In the genomic region with DNA sequence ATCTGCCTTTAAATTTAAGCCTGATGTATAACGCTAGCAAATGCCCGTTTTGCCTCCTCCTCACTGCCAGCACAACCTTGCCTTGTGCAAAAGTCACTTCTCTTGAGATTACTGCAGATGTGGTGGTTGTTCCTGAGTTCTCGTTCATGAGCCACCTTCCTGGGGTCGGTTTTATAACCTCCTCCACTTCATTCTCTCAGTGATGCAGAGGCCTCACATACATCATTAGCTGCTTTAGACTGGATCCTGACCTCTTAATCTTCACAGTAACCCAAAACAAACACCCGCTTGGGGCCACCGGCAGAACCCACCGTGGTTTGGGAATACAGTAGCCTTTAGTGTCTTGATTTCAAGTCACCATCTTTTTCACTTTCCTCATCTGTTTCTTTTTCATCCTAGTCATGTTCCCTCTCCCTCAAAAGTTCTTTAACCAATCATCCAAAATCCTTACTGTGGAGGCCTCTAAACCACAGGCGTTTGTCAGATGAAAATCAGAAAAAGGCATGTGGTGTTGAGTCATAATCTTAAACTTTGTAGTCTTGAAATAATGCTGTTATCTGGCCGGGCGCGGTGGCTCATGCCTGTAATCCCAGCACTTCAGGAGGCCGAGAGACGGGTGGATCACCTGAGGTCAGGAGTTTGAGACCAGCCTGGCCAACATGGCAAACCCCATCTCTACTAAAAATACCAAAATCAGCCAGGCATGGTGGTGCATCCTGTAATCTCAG, we compare ENCODE assay signal across 1 cellular context.
TF ChIP-seq lines count a peak whose summit lies in the region.

No MANE protein-coding gene starts in this region.

TF ChIP-seq in HCT116, 20 proteins besides CTCF, POLR2A, EP300 and RAD21 (continued from another document):
- TF ChIP-seq, protein P1, sequence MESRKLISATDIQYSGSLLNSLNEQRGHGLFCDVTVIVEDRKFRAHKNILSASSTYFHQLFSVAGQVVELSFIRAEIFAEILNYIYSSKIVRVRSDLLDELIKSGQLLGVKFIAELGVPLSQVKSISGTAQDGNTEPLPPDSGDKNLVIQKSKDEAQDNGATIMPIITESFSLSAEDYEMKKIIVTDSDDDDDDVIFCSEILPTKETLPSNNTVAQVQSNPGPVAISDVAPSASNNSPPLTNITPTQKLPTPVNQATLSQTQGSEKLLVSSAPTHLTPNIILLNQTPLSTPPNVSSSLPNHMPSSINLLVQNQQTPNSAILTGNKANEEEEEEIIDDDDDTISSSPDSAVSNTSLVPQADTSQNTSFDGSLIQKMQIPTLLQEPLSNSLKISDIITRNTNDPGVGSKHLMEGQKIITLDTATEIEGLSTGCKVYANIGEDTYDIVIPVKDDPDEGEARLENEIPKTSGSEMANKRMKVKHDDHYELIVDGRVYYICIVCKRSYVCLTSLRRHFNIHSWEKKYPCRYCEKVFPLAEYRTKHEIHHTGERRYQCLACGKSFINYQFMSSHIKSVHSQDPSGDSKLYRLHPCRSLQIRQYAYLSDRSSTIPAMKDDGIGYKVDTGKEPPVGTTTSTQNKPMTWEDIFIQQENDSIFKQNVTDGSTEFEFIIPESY (IDR thresholded peaks at IDR 0.05; ENCODE audit: extremely low read depth, insufficient replicate concordance, low read length): no peak
- no peak for TF ChIP-seq SIN3A (IDR thresholded peaks at IDR 0.05; ENCODE audit: low read depth)
- TF ChIP-seq JUND (IDR thresholded peaks at IDR 0.05): peak; percentile 23; the same call in 1 of the 2 replicates
